In genomic region chr1:234774971-234775370, GRCh38 we compare ENCODE assay signal across 13 cellular contexts.
DNase-seq lines count a peak whose midpoint lies in the region; ATAC-seq and TF ChIP-seq lines count a peak whose summit lies in the region.
"Had no signal": no experiment of that assay in that cellular context is flagged by ENCODE, and none has a peak within 500 bp of the region (broad histone marks: within the 10 kb centered on the region; RNA-seq: fewer than 3 reads in every experiment).

No MANE protein-coding gene starts in this region.

- H3K4me3 Mint-ChIP-seq in activated naive CD8-positive, alpha-beta T cell treated with anti-CD3 and anti-CD28 coated beads, Interleukin-2, amount 10 ng/mL, durations not matched to agents 7 days and 5 days = no peak overlapping the region
- H3K4me3 Mint-ChIP-seq: CD8-positive, alpha-beta T cell; stimulated activated naive CD8-positive, alpha-beta T cell treated with anti-CD3 and anti-CD28 coated beads, Interleukin-15, Interleukin-2, amounts not matched to agents 100 ng/mL and 50 ng/mL, for 24 hours had no signal

- H3K4me1 ChIP-seq in BLaER1 = peaks cover 67% of the 10 kb centered on the region

- H3K4me3 ChIP-seq in BLaER1 = no peak overlapping the region

- peaks cover 2% of the 10 kb centered on the region for H3K9me3 Mint-ChIP-seq in activated naive CD8-positive, alpha-beta T cell treated with anti-CD3 and anti-CD28 coated beads, Interleukin-2, amount 10 ng/mL, durations not matched to agents 7 days and 5 days
- H3K9me3 Mint-ChIP-seq: CD8-positive, alpha-beta T cell; stimulated activated naive CD8-positive, alpha-beta T cell treated with anti-CD3 and anti-CD28 coated beads, Interleukin-15, Interleukin-2, amounts not matched to agents 100 ng/mL and 50 ng/mL, for 24 hours had no signal

- H3K27ac ChIP-seq in BLaER1 (peak overlapping the region; percentile 96), RWPE1 (no peak overlapping the region)

- no peak for ATAC-seq in activated naive CD8-positive, alpha-beta T cell treated with anti-CD3 and anti-CD28 coated beads, Interleukin-2, amount 10 ng/mL, durations not matched to agents 7 days and 5 days (ENCODE audit: low read depth)
- no peak for ATAC-seq in HG02642 (IDR thresholded peaks at IDR 0.05; ENCODE audit: poor library complexity, unreplicated experiment)
- ATAC-seq: CD8-positive, alpha-beta T cell had no signal

- peaks cover 2% of the 10 kb centered on the region for H3K36me3 Mint-ChIP-seq in activated naive CD8-positive, alpha-beta T cell treated with anti-CD3 and anti-CD28 coated beads, Interleukin-2, amount 10 ng/mL, durations not matched to agents 7 days and 5 days
- H3K36me3 Mint-ChIP-seq: CD8-positive, alpha-beta T cell had no signal

- no peak overlapping the region for H3K9ac ChIP-seq in BLaER1
- H3K9ac ChIP-seq: SK-N-SH had no signal

- no peaks in the 10 kb centered on the region for H3K27me3 Mint-ChIP-seq in activated naive CD8-positive, alpha-beta T cell treated with anti-CD3 and anti-CD28 coated beads, Interleukin-2, amount 10 ng/mL, durations not matched to agents 7 days and 5 days
- H3K27me3 Mint-ChIP-seq: stimulated activated naive CD8-positive, alpha-beta T cell treated with anti-CD3 and anti-CD28 coated beads, Interleukin-15, Interleukin-2, amounts not matched to agents 100 ng/mL and 50 ng/mL, for 24 hours had no signal

- peaks cover 26% of the 10 kb centered on the region for H3K4me1 Mint-ChIP-seq in activated naive CD8-positive, alpha-beta T cell treated with anti-CD3 and anti-CD28 coated beads, Interleukin-2, amount 10 ng/mL, durations not matched to agents 7 days and 5 days

- no peaks in the 10 kb centered on the region for H3K36me3 ChIP-seq in BLaER1

- H3K9me3 ChIP-seq in BLaER1 = peaks cover 11% of the 10 kb centered on the region
- H3K9me3 ChIP-seq: SK-N-SH had no signal

- POLR2A ChIA-PET in activated naive CD8-positive, alpha-beta T cell treated with anti-CD3 and anti-CD28 coated beads, Interleukin-2, amount 10 ng/mL, durations not matched to agents 7 days and 5 days (lab: Charles Lee) = interaction anchor here (0.8 to 2.6 kb wide), 2 partner anchors 163 to 243 kb away, joined by 3 to 15 read pairs; partner anchors contain the start of gene IRF2BP2
- POLR2A ChIA-PET in RWPE1 (lab: Yijun Ruan, JAX; ENCODE audit: low non-redundant PET) = no interaction called here

- peak overlapping the region; percentile 50 for H3K4me2 ChIP-seq in BLaER1
- H3K4me2 ChIP-seq: SK-N-SH had no signal

- no peak for TF ChIP-seq CTCF in RWPE1 (conservative IDR thresholded peaks at IDR 0.05; ENCODE audit: low read depth)

- no peaks in the 10 kb centered on the region for H4K20me1 ChIP-seq in BLaER1

- peaks cover 23% of the 10 kb centered on the region for H3K27me3 ChIP-seq in BLaER1

- CTCF ChIA-PET in RWPE1 (lab: Yijun Ruan, JAX) = no interaction called here

- DNase-seq in GF-D8 (lab: John Stamatoyannopoulos, UW) (peak; percentile 48), mucosa of gallbladder (ENCODE audit: low spot score) (peak; percentile 36), RWPE1 (ENCODE audit: low spot score) (no peak), DMS153 treated with DMSO at 0.1 percent for 48 hours (lab: John Stamatoyannopoulos, UW; ENCODE audit: unreplicated experiment) (no peak), DMS53 (lab: John Stamatoyannopoulos, UW) (no peak)
- DNase-seq in activated naive CD8-positive, alpha-beta T cell treated with anti-CD3 and anti-CD28 coated beads, Interleukin-2, amount 10 ng/mL, durations not matched to agents 7 days and 5 days = no peak
- DNase-seq: glutamatergic neuron, SK-N-SH had no signal

- peak overlapping the region; percentile 37 for H3K27ac Mint-ChIP-seq in activated naive CD8-positive, alpha-beta T cell treated with anti-CD3 and anti-CD28 coated beads, Interleukin-2, amount 10 ng/mL, durations not matched to agents 7 days and 5 days
- H3K27ac Mint-ChIP-seq: activated T-helper 2 cell treated with anti-CD3 and anti-CD28 coated beads, Interferon-gamma antibody, Interleukin-2, Interleukin-4, amounts not matched to agents 10 μg/mL and 5 μg/mL and 100 μg/mL, durations not matched to agents 14 hours and 24 hours and 36 hours; CD8-positive, alpha-beta T cell had no signal

Comparison
In these comparisons a context has a peak if more than half of its experiments do, and no peak if none do; other contexts are left out.
1. DNase-seq: peak in GF-D8 (single experiment) and mucosa of gallbladder (single experiment); none in activated naive CD8-positive, alpha-beta T cell treated with anti-CD3 and anti-CD28 coated beads, Interleukin-2, amount 10 ng/mL, durations not matched to agents 7 days and 5 days (single experiment), RWPE1 (single experiment), DMS153 treated with DMSO at 0.1 percent for 48 hours (single experiment) and DMS53 (single experiment).